In the genomic region with DNA sequence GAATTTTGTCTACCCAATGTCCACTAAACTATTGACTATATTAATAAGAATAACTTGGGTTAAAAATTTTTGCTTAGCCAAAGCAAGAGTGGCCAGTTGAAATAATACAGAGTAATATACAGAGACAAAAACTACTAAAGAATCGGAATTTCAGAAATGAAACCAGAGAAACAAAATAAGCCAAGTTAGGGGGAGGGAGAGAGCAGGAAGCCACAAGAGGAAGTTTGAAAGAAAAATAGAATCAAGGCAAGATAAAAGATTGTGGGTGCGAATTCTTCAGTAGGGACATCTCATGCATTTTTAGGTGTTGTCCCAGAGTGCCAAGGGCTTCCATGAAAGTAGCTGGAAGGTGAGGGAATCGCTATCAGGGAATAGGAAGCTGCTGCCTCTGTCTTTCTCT, we compare ENCODE assay signal across 17 cellular contexts. TPM values are rescaled to one million over a fixed set of nuclear protein-coding genes. Genes with fewer than 3 reads are reported as not detected.
A peak's percentile ranks its signal among the peaks of the same experiment; 100 is the strongest.
DNase-seq lines count a peak whose midpoint lies in the region; ATAC-seq and TF ChIP-seq lines count a peak whose summit lies in the region.
"Had no signal": no experiment of that assay in that cellular context is flagged by ENCODE, and none has a peak within 500 bp of the region (broad histone marks: within the 10 kb centered on the region; RNA-seq: fewer than 3 reads in every experiment).

No MANE protein-coding gene starts in this region.

- CTCF ChIA-PET in activated CD8-positive, alpha-beta memory T cell treated with anti-CD3 and anti-CD28 coated beads, Interleukin-2, amount 10 ng/mL, durations not matched to agents 7 days and 5 days (lab: Charles Lee) = interaction anchor here (1.0 kb wide), 1 partner anchor 35 kb away, joined by 6 read pairs; no protein-coding TSS in a partner anchor
- CTCF ChIA-PET in activated CD4-positive, alpha-beta memory T cell treated with anti-CD3 and anti-CD28 coated beads, Interleukin-2, amount 10 ng/mL, durations not matched to agents 7 days and 5 days (lab: Charles Lee) = interaction anchor here (1.4 kb wide), 1 partner anchor 36 kb away, joined by 5 read pairs; no protein-coding TSS in a partner anchor

- peak overlapping the region; percentile 68 for H3K27ac Mint-ChIP-seq in activated CD8-positive, alpha-beta memory T cell treated with anti-CD3 and anti-CD28 coated beads, Interleukin-2, amount 10 ng/mL, durations not matched to agents 7 days and 5 days
- H3K27ac Mint-ChIP-seq in activated CD4-positive, alpha-beta memory T cell treated with anti-CD3 and anti-CD28 coated beads, Interleukin-2, amount 10 ng/mL, durations not matched to agents 7 days and 5 days = peak overlapping the region; percentile 16
- H3K27ac Mint-ChIP-seq in natural killer cell = peak overlapping the region in 1 of 2 donors; percentile 12

- TF ChIP-seq CTCF in natural killer cell (IDR thresholded peaks at IDR 0.05) = no peak

- intact Hi-C loops in natural killer cell (cut with micrococcal nuclease) = no loop called here

- no peak for ATAC-seq in activated CD8-positive, alpha-beta memory T cell treated with anti-CD3 and anti-CD28 coated beads, Interleukin-2, amount 10 ng/mL, durations not matched to agents 7 days and 5 days
- ATAC-seq in natural killer cell (no peak), GM19452 (IDR thresholded peaks at IDR 0.05; ENCODE audit: unreplicated experiment) (no peak), GM19463 (IDR thresholded peaks at IDR 0.05; ENCODE audit: unreplicated experiment) (no peak)
- ATAC-seq: psoas muscle had no signal

- H3K36me3 Mint-ChIP-seq in activated CD8-positive, alpha-beta memory T cell treated with anti-CD3 and anti-CD28 coated beads, Interleukin-2, amount 10 ng/mL, durations not matched to agents 7 days and 5 days = peaks cover 1% of the 10 kb centered on the region
- H3K36me3 Mint-ChIP-seq in activated CD4-positive, alpha-beta memory T cell treated with anti-CD3 and anti-CD28 coated beads, Interleukin-2, amount 10 ng/mL, durations not matched to agents 7 days and 5 days (ENCODE audit: low read depth) = no peaks in the 10 kb centered on the region
- no peaks in the 10 kb centered on the region for H3K36me3 Mint-ChIP-seq in natural killer cell

- DNase-seq in activated CD8-positive, alpha-beta memory T cell treated with anti-CD3 and anti-CD28 coated beads, Interleukin-2, amount 10 ng/mL, durations not matched to agents 7 days and 5 days = no peak
- DNase-seq in activated CD8-positive, alpha-beta memory T cell treated with anti-CD3 and anti-CD28 coated beads, Interleukin-2, amount 50 U/mL, for 4 hours = no peak
- peak; percentile 62 for DNase-seq in MV-4-11 (lab: John Stamatoyannopoulos, UW)
- no peak for DNase-seq in activated CD4-positive, alpha-beta memory T cell treated with anti-CD3 and anti-CD28 coated beads, Interleukin-2, amount 10 ng/mL, durations not matched to agents 7 days and 5 days
- no peak for DNase-seq in natural killer cell
- no peak for DNase-seq in NCI-H1436 treated with DMSO at 0.1 percent for 48 hours (lab: John Stamatoyannopoulos, UW)
- DNase-seq: activated CD4-positive, CD25-positive, alpha-beta regulatory T cell treated with anti-CD3 and anti-CD28 coated beads, Interleukin-2, amount 50 U/mL, for 72 hours; left ventricle myocardium inferior; NCI-H187; NCI-H446; psoas muscle; spleen had no signal

- H3K9me3 Mint-ChIP-seq in activated CD8-positive, alpha-beta memory T cell treated with anti-CD3 and anti-CD28 coated beads, Interleukin-2, amount 10 ng/mL, durations not matched to agents 7 days and 5 days (ENCODE audit: low read depth) = no peaks in the 10 kb centered on the region
- H3K9me3 Mint-ChIP-seq in activated CD4-positive, alpha-beta memory T cell treated with anti-CD3 and anti-CD28 coated beads, Interleukin-2, amount 10 ng/mL, durations not matched to agents 7 days and 5 days = no peaks in the 10 kb centered on the region
- no peaks in the 10 kb centered on the region for H3K9me3 Mint-ChIP-seq in natural killer cell

- peak overlapping the region; percentile 16 for H3K4me3 Mint-ChIP-seq in activated CD8-positive, alpha-beta memory T cell treated with anti-CD3 and anti-CD28 coated beads, Interleukin-2, amount 10 ng/mL, durations not matched to agents 7 days and 5 days
- H3K4me3 Mint-ChIP-seq in activated CD4-positive, alpha-beta memory T cell treated with anti-CD3 and anti-CD28 coated beads, Interleukin-2, amount 10 ng/mL, durations not matched to agents 7 days and 5 days = peak overlapping the region; percentile 0
- H3K4me3 Mint-ChIP-seq in natural killer cell = peak overlapping the region; percentile 76

- H3K4me1 Mint-ChIP-seq in activated CD8-positive, alpha-beta memory T cell treated with anti-CD3 and anti-CD28 coated beads, Interleukin-2, amount 10 ng/mL, durations not matched to agents 7 days and 5 days = peaks cover 14% of the 10 kb centered on the region
- H3K4me1 Mint-ChIP-seq in activated CD4-positive, alpha-beta memory T cell treated with anti-CD3 and anti-CD28 coated beads, Interleukin-2, amount 10 ng/mL, durations not matched to agents 7 days and 5 days = peaks cover 17% of the 10 kb centered on the region
- peaks cover 36 to 40% of the 10 kb centered on the region in 2 donors for H3K4me1 Mint-ChIP-seq in natural killer cell

- H3K27me3 Mint-ChIP-seq in activated CD8-positive, alpha-beta memory T cell treated with anti-CD3 and anti-CD28 coated beads, Interleukin-2, amount 10 ng/mL, durations not matched to agents 7 days and 5 days = peaks cover 12% of the 10 kb centered on the region
- peaks cover 20% of the 10 kb centered on the region for H3K27me3 Mint-ChIP-seq in activated CD4-positive, alpha-beta memory T cell treated with anti-CD3 and anti-CD28 coated beads, Interleukin-2, amount 10 ng/mL, durations not matched to agents 7 days and 5 days
- H3K27me3 Mint-ChIP-seq in natural killer cell (ENCODE audit: low read depth in 2 of 2) = peaks cover 13 to 15% of the 10 kb centered on the region in 2 donors

- POLR2A ChIA-PET in activated CD4-positive, alpha-beta memory T cell treated with anti-CD3 and anti-CD28 coated beads, Interleukin-2, amount 10 ng/mL, durations not matched to agents 7 days and 5 days (lab: Charles Lee) = no interaction called here

RNA-seq across cellular contexts. Expression of gene NEUROD4, which starts 16.6 kb away (rescaled TPM):
- not detected for total RNA-seq in activated CD8-positive, alpha-beta memory T cell treated with anti-CD3 and anti-CD28 coated beads, Interleukin-2, amount 10 ng/mL, durations not matched to agents 7 days and 5 days
- not detected for total RNA-seq in activated CD4-positive, alpha-beta memory T cell treated with anti-CD3 and anti-CD28 coated beads, Interleukin-2, amount 10 ng/mL, durations not matched to agents 7 days and 5 days
- total RNA-seq in natural killer cell = not detected
- total RNA-seq: astrocyte, left ventricle myocardium inferior, myocyte, psoas muscle, spleen had no signal

RNA-seq across cellular contexts. Expression of gene TESPA1, which starts 51.8 kb away (rescaled TPM):
- 10 to 100 TPM; 65.9 to 74.6 TPM for total RNA-seq in activated CD8-positive, alpha-beta memory T cell treated with anti-CD3 and anti-CD28 coated beads, Interleukin-2, amount 10 ng/mL, durations not matched to agents 7 days and 5 days
- total RNA-seq in activated CD4-positive, alpha-beta memory T cell treated with anti-CD3 and anti-CD28 coated beads, Interleukin-2, amount 10 ng/mL, durations not matched to agents 7 days and 5 days = 100 to 1,000 TPM; 111 to 112 TPM
- 10 to 100 TPM; 39.9 to 59.6 (median 53.5) TPM for total RNA-seq in natural killer cell
- total RNA-seq: frontal cortex, myocyte had no signal

Comparison
In these comparisons a context has a peak if more than half of its experiments do, and no peak if none do; other contexts are left out.
1. H3K4me3 Mint-ChIP-seq: peak in every context shown above with its lines; median percentile 76 in natural killer cell; 16 in activated CD8-positive, alpha-beta memory T cell treated with anti-CD3 and anti-CD28 coated beads, Interleukin-2, amount 10 ng/mL, durations not matched to agents 7 days and 5 days; 0 in activated CD4-positive, alpha-beta memory T cell treated with anti-CD3 and anti-CD28 coated beads, Interleukin-2, amount 10 ng/mL, durations not matched to agents 7 days and 5 days.